In the genomic region with DNA sequence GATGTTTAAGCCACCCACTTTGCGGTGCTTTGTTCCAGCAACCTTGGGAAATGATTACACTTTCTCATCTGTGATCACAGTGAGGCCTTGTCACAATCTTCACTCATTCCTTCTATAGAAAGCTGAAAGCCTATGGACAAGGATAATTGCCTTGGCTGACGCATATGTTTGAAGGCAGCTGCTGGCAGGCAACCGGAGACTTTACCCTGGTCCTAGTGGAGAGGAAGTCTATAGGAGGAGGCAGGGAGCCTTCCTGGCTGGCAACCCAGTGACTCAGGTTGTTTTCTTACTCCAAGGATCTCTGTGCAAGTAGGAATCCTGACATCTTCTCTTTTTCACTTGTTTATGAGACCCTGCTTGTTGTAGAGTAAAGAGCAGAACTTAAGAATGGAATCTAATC, we compare ENCODE assay signal across 24 cellular contexts. TPM values are rescaled to one million over a fixed set of nuclear protein-coding genes. Genes with fewer than 3 reads are reported as not detected.
DNase-seq lines count a peak whose midpoint lies in the region; ATAC-seq, FAIRE-seq and TF ChIP-seq lines count a peak whose summit lies in the region.
"Had no signal": no experiment of that assay in that cellular context is flagged by ENCODE, and none has a peak within 500 bp of the region (broad histone marks: within the 10 kb centered on the region; RNA-seq: fewer than 3 reads in every experiment).

No MANE protein-coding gene starts in this region.

- POLR2A ChIA-PET in activated CD4-positive, alpha-beta T cell treated with anti-CD3 and anti-CD28 coated beads for 36 hours (lab: Charles Lee), result no interaction called here

- H3K27me3 Mint-ChIP-seq in activated CD4-positive, alpha-beta T cell treated with anti-CD3 and anti-CD28 coated beads, Interleukin-2, amount 10 ng/mL, durations not matched to agents 24 days and 14 days, result peaks cover 31% of the 10 kb centered on the region
- H3K27me3 Mint-ChIP-seq in activated CD4-positive, alpha-beta T cell treated with anti-CD3 and anti-CD28 coated beads for 36 hours, result peaks cover 4% of the 10 kb centered on the region
- H3K27me3 Mint-ChIP-seq in activated T-helper 2 cell treated with anti-CD3 and anti-CD28 coated beads, Interferon-gamma antibody, Interleukin-2, Interleukin-4, amounts not matched to agents 10 μg/mL and 5 μg/mL and 100 μg/mL, durations not matched to agents 14 hours and 24 hours and 36 hours (ENCODE audit: low read depth), result peaks cover 14% of the 10 kb centered on the region
- H3K27me3 Mint-ChIP-seq: B cell had no signal

- H3K9me3 Mint-ChIP-seq in activated CD4-positive, alpha-beta T cell treated with anti-CD3 and anti-CD28 coated beads, Interleukin-2, amount 10 ng/mL, durations not matched to agents 24 days and 14 days, result no peaks in the 10 kb centered on the region
- H3K9me3 Mint-ChIP-seq in activated CD4-positive, alpha-beta T cell treated with anti-CD3 and anti-CD28 coated beads for 36 hours (ENCODE audit: low read depth), result no peaks in the 10 kb centered on the region
- H3K9me3 Mint-ChIP-seq in activated T-helper 2 cell treated with anti-CD3 and anti-CD28 coated beads, Interferon-gamma antibody, Interleukin-2, Interleukin-4, amounts not matched to agents 10 μg/mL and 5 μg/mL and 100 μg/mL, durations not matched to agents 14 hours and 24 hours and 36 hours, result no peaks in the 10 kb centered on the region

- DNase-seq in activated CD4-positive, alpha-beta T cell treated with anti-CD3 and anti-CD28 coated beads, Interleukin-2, amount 10 ng/mL, durations not matched to agents 24 days and 14 days, result peak; percentile 26
- no peak for DNase-seq in activated CD4-positive, alpha-beta T cell treated with anti-CD3 and anti-CD28 coated beads for 36 hours
- DNase-seq in bronchial epithelial cell (ENCODE audit: low read depth) (peak; percentile 10), fibroblast of the aortic adventitia (ENCODE audit: low read depth) (peak; percentile 13), HAP-1 (ENCODE audit: low spot score in 2 of 2) (no peak), NCI-H226 (no peak)
- DNase-seq in activated T-helper 2 cell treated with anti-CD3 and anti-CD28 coated beads, Interferon-gamma antibody, Interleukin-2, Interleukin-4, amounts not matched to agents 10 μg/mL and 5 μg/mL and 100 μg/mL, durations not matched to agents 14 hours and 24 hours and 36 hours (ENCODE audit: low spot score), result no peak
- DNase-seq: DMS153, DND-41, NCI-H1092 treated with DMSO at 0.1 percent for 48 hours, NCI-H1436, NCI-H187, NCI-H2081 treated with DMSO at 0.1 percent for 48 hours, NCI-H2171 treated with DMSO at 0.1 percent for 48 hours, NCI-H524, NCI-H748 treated with DMSO at 0.1 percent for 48 hours, PC-9 had no signal

- FAIRE-seq in bronchial epithelial cell (lab: Jason Lieb, UNC), result no peak
- FAIRE-seq: GM18507, H54 had no signal

- H3K4me1 Mint-ChIP-seq in activated CD4-positive, alpha-beta T cell treated with anti-CD3 and anti-CD28 coated beads, Interleukin-2, amount 10 ng/mL, durations not matched to agents 24 days and 14 days, result no peaks in the 10 kb centered on the region
- no peaks in the 10 kb centered on the region for H3K4me1 Mint-ChIP-seq in activated CD4-positive, alpha-beta T cell treated with anti-CD3 and anti-CD28 coated beads for 36 hours
- no peaks in the 10 kb centered on the region for H3K4me1 Mint-ChIP-seq in activated T-helper 2 cell treated with anti-CD3 and anti-CD28 coated beads, Interferon-gamma antibody, Interleukin-2, Interleukin-4, amounts not matched to agents 10 μg/mL and 5 μg/mL and 100 μg/mL, durations not matched to agents 14 hours and 24 hours and 36 hours (ENCODE audit: low read depth)
- H3K4me1 Mint-ChIP-seq: B cell had no signal

- H3K27me3 ChIP-seq in bronchial epithelial cell (ENCODE audit: control insufficient read depth, insufficient read depth, low read length) (no peaks in the 10 kb centered on the region), HAP-1 (ENCODE audit: low read depth) (0 out of 2 replicates have a peak, but pooled peaks cover 4% of the 10 kb centered on the region)
- H3K27me3 ChIP-seq: SJSA1 had no signal

- no peaks in the 10 kb centered on the region for H3K9me3 ChIP-seq in HAP-1
- H3K9me3 ChIP-seq: SJSA1 had no signal

- TF ChIP-seq CTCF in bronchial epithelial cell (IDR thresholded peaks at IDR 0.05; ENCODE audit: insufficient read depth, low read length, severe bottlenecking) (no peak), fibroblast of the aortic adventitia (IDR thresholded peaks at IDR 0.05; ENCODE audit: insufficient read depth, low read length) (no peak)

- no peaks in the 10 kb centered on the region; the same call in none of the 2 replicates for H3K4me1 ChIP-seq in HAP-1
- H3K4me1 ChIP-seq: SJSA1 had no signal

- H3K27ac Mint-ChIP-seq in activated CD4-positive, alpha-beta T cell treated with anti-CD3 and anti-CD28 coated beads, Interleukin-2, amount 10 ng/mL, durations not matched to agents 24 days and 14 days, result no peak overlapping the region
- H3K27ac Mint-ChIP-seq in activated CD4-positive, alpha-beta T cell treated with anti-CD3 and anti-CD28 coated beads for 36 hours, result no peak overlapping the region
- H3K27ac Mint-ChIP-seq in activated T-helper 2 cell treated with anti-CD3 and anti-CD28 coated beads, Interferon-gamma antibody, Interleukin-2, Interleukin-4, amounts not matched to agents 10 μg/mL and 5 μg/mL and 100 μg/mL, durations not matched to agents 14 hours and 24 hours and 36 hours, result no peak overlapping the region
- H3K27ac Mint-ChIP-seq: B cell had no signal

- in situ Hi-C loops in HAP-1 (cut with MboI; ENCODE audit: low sequenced_read_pairs), result no loop called here

- no peaks in the 10 kb centered on the region for H3K36me3 Mint-ChIP-seq in activated CD4-positive, alpha-beta T cell treated with anti-CD3 and anti-CD28 coated beads, Interleukin-2, amount 10 ng/mL, durations not matched to agents 24 days and 14 days (ENCODE audit: low read depth)
- no peaks in the 10 kb centered on the region for H3K36me3 Mint-ChIP-seq in activated CD4-positive, alpha-beta T cell treated with anti-CD3 and anti-CD28 coated beads for 36 hours (ENCODE audit: low read depth)
- no peaks in the 10 kb centered on the region for H3K36me3 Mint-ChIP-seq in activated T-helper 2 cell treated with anti-CD3 and anti-CD28 coated beads, Interferon-gamma antibody, Interleukin-2, Interleukin-4, amounts not matched to agents 10 μg/mL and 5 μg/mL and 100 μg/mL, durations not matched to agents 14 hours and 24 hours and 36 hours (ENCODE audit: low read depth)

- intact Hi-C loops in activated CD4-positive, alpha-beta T cell treated with anti-CD3 and anti-CD28 coated beads, Interleukin-2, amount 10 ng/mL, durations not matched to agents 24 days and 14 days (cut with micrococcal nuclease), result no loop called here
- intact Hi-C loops in activated CD4-positive, alpha-beta T cell treated with anti-CD3 and anti-CD28 coated beads for 36 hours (cut with DNase I, micrococcal nuclease), result no loop called here
- intact Hi-C loops in activated T-helper 2 cell treated with anti-CD3 and anti-CD28 coated beads, Interferon-gamma antibody, Interleukin-2, Interleukin-4, amounts not matched to agents 10 μg/mL and 5 μg/mL and 100 μg/mL, durations not matched to agents 14 hours and 24 hours and 36 hours (cut with micrococcal nuclease), result no loop called here

- no peak for ATAC-seq in activated CD4-positive, alpha-beta T cell treated with anti-CD3 and anti-CD28 coated beads for 36 hours
- ATAC-seq in GM21360 (IDR thresholded peaks at IDR 0.05; ENCODE audit: unreplicated experiment), result no peak
- ATAC-seq: Right ventricle myocardium inferior had no signal

- H3K36me3 ChIP-seq in bronchial epithelial cell (ENCODE audit: control insufficient read depth, insufficient read depth, low read length) (no peaks in the 10 kb centered on the region), HAP-1 (replicated peaks) (no peaks in the 10 kb centered on the region)
- H3K36me3 ChIP-seq: SJSA1 had no signal

- H3K4me3 ChIP-seq in bronchial epithelial cell (ENCODE audit: low read depth, low read length), result no peak overlapping the region
- no peak overlapping the region for H3K4me3 ChIP-seq in fibroblast of the aortic adventitia (ENCODE audit: low read depth, low read length)
- H3K4me3 ChIP-seq in HAP-1, result no peak overlapping the region
- H3K4me3 ChIP-seq: PC-9, SJSA1 had no signal

- CTCF ChIA-PET in activated CD4-positive, alpha-beta T cell treated with anti-CD3 and anti-CD28 coated beads for 36 hours (lab: Charles Lee), result interaction anchor here (0.8 to 1.6 kb wide), 2 partner anchors 8 to 277 kb away, joined by 3 to 7 read pairs; no protein-coding TSS in a partner anchor

- H3K4me3 Mint-ChIP-seq in activated CD4-positive, alpha-beta T cell treated with anti-CD3 and anti-CD28 coated beads, Interleukin-2, amount 10 ng/mL, durations not matched to agents 24 days and 14 days, result no peak overlapping the region
- no peak overlapping the region for H3K4me3 Mint-ChIP-seq in activated CD4-positive, alpha-beta T cell treated with anti-CD3 and anti-CD28 coated beads for 36 hours
- H3K4me3 Mint-ChIP-seq in activated T-helper 2 cell treated with anti-CD3 and anti-CD28 coated beads, Interferon-gamma antibody, Interleukin-2, Interleukin-4, amounts not matched to agents 10 μg/mL and 5 μg/mL and 100 μg/mL, durations not matched to agents 14 hours and 24 hours and 36 hours (ENCODE audit: low read depth), result no peak overlapping the region
- H3K4me3 Mint-ChIP-seq: B cell had no signal

RNA-seq across cellular contexts. Expression of gene ESR1, which starts 34.1 kb away (rescaled TPM):
- 0.35 and 0.38 TPM in 2 replicates for total RNA-seq in activated CD4-positive, alpha-beta T cell treated with anti-CD3 and anti-CD28 coated beads, Interleukin-2, amount 10 ng/mL, durations not matched to agents 24 days and 14 days
- under 1 TPM; 0.04 to 0.48 TPM for total RNA-seq in activated CD4-positive, alpha-beta T cell treated with anti-CD3 and anti-CD28 coated beads for 36 hours
- total RNA-seq in bronchial epithelial cell (under 0.01 and 0.13 TPM in 2 replicates), fibroblast of the aortic adventitia (ENCODE audit: low replicate concordance) (2.7 and 3.4 TPM in 2 replicates)
- total RNA-seq in activated T-helper 2 cell treated with anti-CD3 and anti-CD28 coated beads, Interferon-gamma antibody, Interleukin-2, Interleukin-4, amounts not matched to agents 10 μg/mL and 5 μg/mL and 100 μg/mL, durations not matched to agents 14 hours and 24 hours and 36 hours, result not detected in 2 replicates
- total RNA-seq: RPMI7951, SJSA1 had no signal

Comparison
In these comparisons a context has a peak if more than half of its experiments do, and no peak if none do; other contexts are left out.
1. DNase-seq: peak in activated CD4-positive, alpha-beta T cell treated with anti-CD3 and anti-CD28 coated beads, Interleukin-2, amount 10 ng/mL, durations not matched to agents 24 days and 14 days (single experiment), bronchial epithelial cell (single experiment) and fibroblast of the aortic adventitia (single experiment); none in activated CD4-positive, alpha-beta T cell treated with anti-CD3 and anti-CD28 coated beads for 36 hours (single experiment), activated T-helper 2 cell treated with anti-CD3 and anti-CD28 coated beads, Interferon-gamma antibody, Interleukin-2, Interleukin-4, amounts not matched to agents 10 μg/mL and 5 μg/mL and 100 μg/mL, durations not matched to agents 14 hours and 24 hours and 36 hours (single experiment), HAP-1 (0 of 2) and NCI-H226 (single experiment).